Comparison of ENCODE assay signal across 8 cellular contexts in genomic region chr7:65006094-65006992, GRCh38. TPM values are rescaled to one million over a fixed set of nuclear protein-coding genes. Genes with fewer than 3 reads are reported as not detected.
DNase-seq lines count a peak whose midpoint lies in the region; ATAC-seq, FAIRE-seq and TF ChIP-seq lines count a peak whose summit lies in the region.

A gene with protein sequence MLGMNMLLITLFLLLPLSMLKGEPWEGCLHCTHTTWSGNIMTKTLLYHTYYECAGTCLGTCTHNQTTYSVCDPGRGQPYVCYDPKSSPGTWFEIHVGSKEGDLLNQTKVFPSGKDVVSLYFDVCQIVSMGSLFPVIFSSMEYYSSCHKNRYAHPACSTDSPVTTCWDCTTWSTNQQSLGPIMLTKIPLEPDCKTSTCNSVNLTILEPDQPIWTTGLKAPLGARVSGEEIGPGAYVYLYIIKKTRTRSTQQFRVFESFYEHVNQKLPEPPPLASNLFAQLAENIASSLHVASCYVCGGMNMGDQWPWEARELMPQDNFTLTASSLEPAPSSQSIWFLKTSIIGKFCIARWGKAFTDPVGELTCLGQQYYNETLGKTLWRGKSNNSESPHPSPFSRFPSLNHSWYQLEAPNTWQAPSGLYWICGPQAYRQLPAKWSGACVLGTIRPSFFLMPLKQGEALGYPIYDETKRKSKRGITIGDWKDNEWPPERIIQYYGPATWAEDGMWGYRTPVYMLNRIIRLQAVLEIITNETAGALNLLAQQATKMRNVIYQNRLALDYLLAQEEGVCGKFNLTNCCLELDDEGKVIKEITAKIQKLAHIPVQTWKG (minus strand): TSS chr7:65006687. CDS start chr7:64993026, 13,661 bp downstream.

- TF ChIP-seq CTCF in A673 (conservative IDR thresholded peaks at IDR 0.05; ENCODE audit: low read depth, low read length): no peak
- no peak for TF ChIP-seq CTCF in WERI-Rb-1 (IDR thresholded peaks at IDR 0.05; ENCODE audit: low read depth, low read length)
- TF ChIP-seq CTCF in bronchial epithelial cell (IDR thresholded peaks at IDR 0.05; ENCODE audit: insufficient read depth, low read length, severe bottlenecking): no peak
- TF ChIP-seq CTCF in smooth muscle cell (IDR thresholded peaks at IDR 0.05; ENCODE audit: borderline replicate concordance, insufficient read depth, poor library complexity, severe bottlenecking): no peak

- H3K79me2 ChIP-seq in smooth muscle cell (ENCODE audit: low read depth): peaks cover 49% of the 10 kb centered on the region

- peaks cover 16% of the 10 kb centered on the region for H3K9me3 ChIP-seq in A673 (ENCODE audit: low read depth, low read length, poor library complexity, severe bottlenecking)
- no peaks in the 10 kb centered on the region for H3K9me3 ChIP-seq in WERI-Rb-1 (ENCODE audit: severe bottlenecking)
- H3K9me3 ChIP-seq in smooth muscle cell (replicated peaks; ENCODE audit: low read depth): no peaks in the 10 kb centered on the region

- peak within 1 kb of the TSS; percentile 88 for H3K27ac ChIP-seq in A673 (ENCODE audit: low read depth, low read length, poor library complexity, severe bottlenecking)
- H3K27ac ChIP-seq in WERI-Rb-1: peak within 1 kb of the TSS; percentile 91
- H3K27ac ChIP-seq in smooth muscle cell (ENCODE audit: low read depth): peak within 1 kb of the TSS; percentile 83

- intact Hi-C loops in A673 (cut with micrococcal nuclease; ENCODE audit: unreplicated experiment): no loop called here

- POLR2A ChIA-PET in A673 (lab: Charles Lee; ENCODE audit: low non-redundant PET): no interaction called here

- H4K20me1 ChIP-seq in smooth muscle cell (ENCODE audit: low read depth): peaks cover 14% of the 10 kb centered on the region

- peak within 1 kb of the TSS; percentile 94 for H2AFZ ChIP-seq in smooth muscle cell (ENCODE audit: low read depth)

- DNase-seq in A673 (ENCODE audit: low spot score) (peak; percentile 97), NCI-H2196 treated with DMSO at 0.1 percent for 48 hours (lab: John Stamatoyannopoulos, UW; ENCODE audit: unreplicated experiment) (peak; percentile 93), WERI-Rb-1 (peak; percentile 96), bronchial epithelial cell (ENCODE audit: low read depth) (peak; percentile 90), iPS-NIHi7 (ENCODE audit: extremely low spot score) (peak; percentile 95), smooth muscle cell (lab: John Stamatoyannopoulos, UW; ENCODE audit: unreplicated experiment) (peak; percentile 59)

- peak; percentile 100 for ATAC-seq in GM18867 (IDR thresholded peaks at IDR 0.05; ENCODE audit: unreplicated experiment)
- peak; percentile 100 for ATAC-seq in HG03103 (IDR thresholded peaks at IDR 0.05; ENCODE audit: low read depth, unreplicated experiment)

- FAIRE-seq in bronchial epithelial cell (lab: Jason Lieb, UNC): no peak

- peak within 1 kb of the TSS; percentile 94 for H3K4me3 ChIP-seq in A673 (ENCODE audit: low read depth, low read length, poor library complexity, severe bottlenecking)
- peak within 1 kb of the TSS; percentile 82 for H3K4me3 ChIP-seq in WERI-Rb-1 (ENCODE audit: low read depth, low read length)
- peak within 1 kb of the TSS; percentile 88 for H3K4me3 ChIP-seq in bronchial epithelial cell (ENCODE audit: low read depth, low read length)
- peak within 1 kb of the TSS; percentile 84 for H3K4me3 ChIP-seq in smooth muscle cell

- H3K9ac ChIP-seq in smooth muscle cell (ENCODE audit: low read depth): peak within 1 kb of the TSS; percentile 93

- no peaks in the 10 kb centered on the region for H3K27me3 ChIP-seq in A673 (replicated peaks; ENCODE audit: insufficient read depth, low read depth, low read length, poor library complexity)
- no peaks in the 10 kb centered on the region for H3K27me3 ChIP-seq in WERI-Rb-1 (ENCODE audit: insufficient read depth, low read depth, severe bottlenecking)
- H3K27me3 ChIP-seq in bronchial epithelial cell (ENCODE audit: control insufficient read depth, insufficient read depth, low read length): no peaks in the 10 kb centered on the region
- no peaks in the 10 kb centered on the region for H3K27me3 ChIP-seq in smooth muscle cell (ENCODE audit: low read depth)

- CTCF ChIA-PET in A673 (lab: Charles Lee): no interaction called here

- WGBS in smooth muscle cell (ENCODE audit: low lambda C conversion rate): 1% methylated on average over 33 of the region's 33 CpGs

- BruUV-seq in A673 (replicated peaks; lab: Mats Ljungman, UMichigan): no TSS peak

- H3K4me1 ChIP-seq in A673 (ENCODE audit: insufficient read depth, low read length, poor library complexity, severe bottlenecking) (no peaks in the 10 kb centered on the region), smooth muscle cell (ENCODE audit: low read depth) (peaks cover 11% of the 10 kb centered on the region)

- H3K36me3 ChIP-seq in A673 (ENCODE audit: insufficient read depth, low read length, poor library complexity, severe bottlenecking) (peaks cover 13% of the 10 kb centered on the region), WERI-Rb-1 (peaks cover 19% of the 10 kb centered on the region), bronchial epithelial cell (ENCODE audit: control insufficient read depth, insufficient read depth, low read length) (no peaks in the 10 kb centered on the region), smooth muscle cell (ENCODE audit: low read depth) (peaks cover 4% of the 10 kb centered on the region)

- no peaks in the 10 kb centered on the region for H3F3A ChIP-seq in smooth muscle cell (ENCODE audit: low read depth)

- peak within 1 kb of the TSS; percentile 94 for H3K4me2 ChIP-seq in smooth muscle cell

RNA-seq across cellular contexts. Expression of the gene that starts here (rescaled TPM):
- total RNA-seq in A673 (2021) (14.7 and 18.5 TPM in 2 replicates), bronchial epithelial cell (7.4 and 33.5 TPM in 2 replicates), smooth muscle cell (16.8 and 19.4 TPM in 2 replicates)
- 6.7 and 9.6 TPM in 2 replicates for polyA plus RNA-seq in smooth muscle cell

Comparison
In these comparisons a context has a peak if more than half of its experiments do, and no peak if none do; other contexts are left out.
1. Peak in every context shown above with its lines: DNase-seq, ATAC-seq, H3K4me3 ChIP-seq and H3K27ac ChIP-seq.